13 cellular contexts compared by ENCODE assay signal in the genomic region with DNA sequence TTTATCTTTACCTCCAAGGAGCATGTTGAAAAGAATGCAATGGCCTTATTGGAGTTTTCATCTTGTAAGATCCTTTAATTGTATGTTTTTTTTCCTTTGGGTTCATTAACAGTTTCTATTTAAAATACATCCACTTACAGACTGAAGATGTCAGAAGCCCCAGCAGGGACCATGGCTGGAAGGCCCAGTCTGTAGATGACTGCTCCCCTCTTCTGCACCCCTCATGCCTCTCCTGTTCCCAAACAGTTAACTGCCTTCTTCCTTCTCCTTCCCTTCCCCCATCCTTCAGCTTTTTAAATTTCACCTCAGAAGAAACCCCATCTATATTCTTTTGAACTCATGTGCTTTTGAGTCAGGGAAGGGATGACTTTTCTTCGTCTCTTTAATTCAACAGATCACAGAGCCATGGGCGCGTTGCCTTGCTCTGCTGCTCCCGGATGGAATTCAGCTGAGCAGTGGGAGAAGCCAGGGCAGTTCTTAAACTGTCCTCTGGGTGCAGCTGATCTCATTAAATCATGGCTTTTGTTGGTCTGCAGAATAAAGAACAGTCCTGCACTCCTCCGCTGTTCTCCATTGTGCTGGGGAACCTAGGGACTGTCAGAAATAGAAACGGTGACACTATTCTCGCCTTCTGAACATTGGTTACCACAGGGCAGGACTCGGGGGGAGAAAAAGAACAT.
DNase-seq lines count a peak whose midpoint lies in the region; ATAC-seq and TF ChIP-seq lines count a peak whose summit lies in the region.
"Had no signal": no experiment of that assay in that cellular context is flagged by ENCODE, and none has a peak within 500 bp of the region (broad histone marks: within the 10 kb centered on the region; RNA-seq: fewer than 3 reads in every experiment).

No MANE protein-coding gene starts in this region.

- H3K36me3 ChIP-seq in RWPE2 (ENCODE audit: low read depth), result no peaks in the 10 kb centered on the region
- H3K36me3 ChIP-seq in transverse colon, result no peaks in the 10 kb centered on the region
- H3K36me3 ChIP-seq: ovary had no signal

- H3K4me1 ChIP-seq in RWPE2 (ENCODE audit: insufficient read depth, poor library complexity, severe bottlenecking) (no peaks in the 10 kb centered on the region), transverse colon (no peaks in the 10 kb centered on the region)

- TF ChIP-seq POLR2A in transverse colon (IDR thresholded peaks at IDR 0.05), result no peak
- no peak for TF ChIP-seq POLR2A in erythroblast (IDR thresholded peaks at IDR 0.05; ENCODE audit: low read length)

- TF ChIP-seq CTCF in AG09309 (IDR thresholded peaks at IDR 0.05; ENCODE audit: control insufficient read depth, insufficient read depth, low read depth, low read length, missing control alignments), result peak; percentile 40
- no peak for TF ChIP-seq CTCF in RWPE2 (IDR thresholded peaks at IDR 0.05; ENCODE audit: poor library complexity, severe bottlenecking)
- peak; percentile 33 for TF ChIP-seq CTCF in fibroblast of pulmonary artery (IDR thresholded peaks at IDR 0.05; ENCODE audit: low read length, missing control alignments)
- TF ChIP-seq CTCF in transverse colon (IDR thresholded peaks at IDR 0.05), result peak in 1 of 5 experiments; percentile 6

- ATAC-seq in RWPE2 (ENCODE audit: low read depth), result peak; percentile 42; the same call in 1 of the 3 replicates

- DNase-seq in AG09309 (ENCODE audit: low read depth) (no peak), RWPE2 (ENCODE audit: low spot score) (no peak), fibroblast of pulmonary artery (ENCODE audit: low read depth) (peak; percentile 22), medulla oblongata (ENCODE audit: extremely low spot score) (peak; percentile 74), COR-L47 (lab: John Stamatoyannopoulos, UW) (no peak), OCI-M1 (lab: John Stamatoyannopoulos, UW) (no peak), transverse colon (no peak), erythroblast (lab: John Stamatoyannopoulos, UW) (no peak)
- DNase-seq: activated CD4-positive, alpha-beta T cell treated with anti-CD3 and anti-CD28 coated beads, Interleukin-2, amount 10 ng/mL, durations not matched to agents 24 days and 14 days; activated naive CD8-positive, alpha-beta T cell treated with anti-CD3 and anti-CD28 coated beads, Interleukin-2, amount 10 ng/mL, durations not matched to agents 7 days and 5 days; NCI-H1105; ovary had no signal

- intact Hi-C loops in transverse colon (cut with DNase I; ENCODE audit: low total_unique reads), result no loop called here

- H3K27ac ChIP-seq in RWPE2 (ENCODE audit: poor library complexity, severe bottlenecking), result no peak overlapping the region
- H3K27ac ChIP-seq in transverse colon, result no peak overlapping the region
- H3K27ac ChIP-seq: C4-2B, ovary had no signal

- H3K4me3 ChIP-seq in AG09309 (ENCODE audit: control insufficient read depth, low read depth, low read length) (no peak overlapping the region), RWPE2 (ENCODE audit: severe bottlenecking) (no peak overlapping the region), fibroblast of pulmonary artery (replicated peaks; ENCODE audit: low read depth, low read length) (no peak overlapping the region), transverse colon (no peak overlapping the region)
- H3K4me3 ChIP-seq: ovary had no signal

- no peaks in the 10 kb centered on the region for H3K27me3 ChIP-seq in RWPE2 (ENCODE audit: insufficient read depth, poor library complexity, severe bottlenecking)
- no peaks in the 10 kb centered on the region for H3K27me3 ChIP-seq in transverse colon
- H3K27me3 ChIP-seq: ovary had no signal

- in situ Hi-C loops in transverse colon (cut with MboI; ENCODE audit: low pct_ligation_motif_present in 1 of 4, low pct_unique_long_range_greater_than_20kb in 1 of 4, low sequenced_read_pairs in 3 of 4), result no loop called here

- WGBS in transverse colon (ENCODE audit: low coverage in 1 of 2), 2 donors, result 54 to 82% methylated on average over 4 to 8 of the region's 8 CpGs

- TF ChIP-seq EP300 in transverse colon (IDR thresholded peaks at IDR 0.05; ENCODE audit: low read depth), result no peak

- H3K9me3 ChIP-seq in RWPE2 (ENCODE audit: severe bottlenecking) (no peaks in the 10 kb centered on the region), transverse colon (no peaks in the 10 kb centered on the region)
- H3K9me3 ChIP-seq: ovary had no signal

Comparison
In these comparisons a context has a peak if more than half of its experiments do, and no peak if none do; other contexts are left out.
1. DNase-seq: peak in fibroblast of pulmonary artery (single experiment) and medulla oblongata (single experiment); none in AG09309 (single experiment), RWPE2 (single experiment), COR-L47 (single experiment), OCI-M1 (single experiment), transverse colon (single experiment) and erythroblast (0 of 2).